In the genomic region with DNA sequence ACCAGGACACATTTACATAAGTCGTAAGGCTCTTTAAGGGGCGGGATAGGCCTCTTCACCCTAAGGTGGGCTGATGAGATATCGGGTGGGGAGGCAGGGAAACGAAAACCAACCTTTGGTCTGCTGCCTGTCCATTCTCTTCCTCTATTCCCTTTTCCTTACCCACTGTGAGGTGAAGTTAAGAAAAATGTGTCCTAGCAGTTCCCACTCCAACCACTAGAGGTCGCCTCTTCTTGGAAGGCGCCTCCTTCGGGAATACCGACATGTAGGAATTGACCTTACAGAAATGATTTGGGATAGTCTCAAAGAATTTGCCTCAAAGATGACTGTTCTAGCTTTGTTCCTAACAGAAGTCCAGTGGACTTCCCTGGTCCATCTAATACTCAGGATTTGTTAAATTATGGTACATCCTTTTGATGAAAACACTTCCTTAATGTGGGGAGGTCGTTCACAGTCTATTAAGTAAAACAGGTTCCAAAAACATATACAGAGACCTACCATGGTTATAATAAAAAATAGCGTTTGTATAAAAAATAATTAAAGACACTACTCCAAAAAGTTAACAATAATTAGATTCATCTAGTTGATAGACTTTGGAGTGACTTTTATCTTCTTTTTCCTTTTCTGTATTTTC, we compare ENCODE assay signal across 9 cellular contexts. TPM values are rescaled to one million over a fixed set of nuclear protein-coding genes. Genes with fewer than 3 reads are reported as not detected.
DNase-seq lines count a peak whose midpoint lies in the region; ATAC-seq and TF ChIP-seq lines count a peak whose summit lies in the region.
"Had no signal": no experiment of that assay in that cellular context is flagged by ENCODE, and none has a peak within 500 bp of the region (broad histone marks: within the 10 kb centered on the region; RNA-seq: fewer than 3 reads in every experiment).

No MANE protein-coding gene starts in this region.

- TF ChIP-seq POLR2A in esophagus muscularis mucosa (IDR thresholded peaks at IDR 0.05; ENCODE audit: low read depth), result no peak

- TF ChIP-seq EP300 in esophagus muscularis mucosa (IDR thresholded peaks at IDR 0.05), result no peak

- no peak for ATAC-seq in GM19035 (IDR thresholded peaks at IDR 0.05; ENCODE audit: unreplicated experiment)

- no peaks in the 10 kb centered on the region for H3K9me3 Mint-ChIP-seq in neural progenitor cell
- H3K9me3 Mint-ChIP-seq: activated naive CD8-positive, alpha-beta T cell treated with anti-CD3 and anti-CD28 coated beads, Interleukin-2, amount 10 ng/mL, durations not matched to agents 7 days and 5 days had no signal

- H3K4me3 ChIP-seq in esophagus muscularis mucosa (no peak overlapping the region), neural progenitor cell (no peak overlapping the region)

- peaks cover 5% of the 10 kb centered on the region for H3K27me3 Mint-ChIP-seq in neural progenitor cell (ENCODE audit: insufficient read depth, low read depth)
- H3K27me3 Mint-ChIP-seq: activated naive CD8-positive, alpha-beta T cell treated with anti-CD3 and anti-CD28 coated beads, Interleukin-2, amount 10 ng/mL, durations not matched to agents 7 days and 5 days had no signal

- H2AFZ ChIP-seq in neural progenitor cell (replicated peaks), result no peak overlapping the region

- H3K9ac ChIP-seq in neural progenitor cell, result no peak overlapping the region

- H3K36me3 ChIP-seq in esophagus muscularis mucosa (peaks cover 0 to 27% (median 0%) of the 10 kb centered on the region in 4 donors), neural progenitor cell (no peaks in the 10 kb centered on the region)

- H3K79me2 ChIP-seq in neural progenitor cell (ENCODE audit: low read depth), result no peaks in the 10 kb centered on the region

- H3K36me3 Mint-ChIP-seq in neural progenitor cell, result peaks cover 9% of the 10 kb centered on the region

- H3K4me3 Mint-ChIP-seq in neural progenitor cell, result no peak overlapping the region
- H3K4me3 Mint-ChIP-seq: activated naive CD8-positive, alpha-beta T cell treated with anti-CD3 and anti-CD28 coated beads, Interleukin-2, amount 10 ng/mL, durations not matched to agents 7 days and 5 days had no signal

- intact Hi-C loops in esophagus muscularis mucosa (cut with DNase I), result loop anchor here (10.0 kb wide), 1 partner anchor 520 kb away; no protein-coding TSS in a partner anchor

- no peak overlapping the region for H3K4me2 ChIP-seq in neural progenitor cell

- WGBS in esophagus muscularis mucosa, result 18% methylated on average over 10 of the region's 10 CpGs

- H3F3A ChIP-seq in neural progenitor cell (ENCODE audit: low read depth), result no peaks in the 10 kb centered on the region

- peaks cover 6% of the 10 kb centered on the region for H3K4me1 Mint-ChIP-seq in neural progenitor cell

- no peak overlapping the region for H3K27ac Mint-ChIP-seq in neural progenitor cell
- H3K27ac Mint-ChIP-seq: activated naive CD8-positive, alpha-beta T cell treated with anti-CD3 and anti-CD28 coated beads, Interleukin-2, amount 10 ng/mL, durations not matched to agents 7 days and 5 days had no signal

- H3K27me3 ChIP-seq in esophagus muscularis mucosa (no peaks in the 10 kb centered on the region), neural progenitor cell (no peaks in the 10 kb centered on the region)

- no peak overlapping the region for H3K27ac ChIP-seq in esophagus muscularis mucosa (replicated peaks in 1 of 4)
- H3K27ac ChIP-seq in neural progenitor cell, result no peak overlapping the region

- H3K9me3 ChIP-seq in esophagus muscularis mucosa, result no peaks in the 10 kb centered on the region
- no peaks in the 10 kb centered on the region for H3K9me3 ChIP-seq in neural progenitor cell (ENCODE audit: low read depth)

- H3K4me1 ChIP-seq in esophagus muscularis mucosa (peaks cover 0 to 6% (median 0%) of the 10 kb centered on the region in 4 donors), neural progenitor cell (no peaks in the 10 kb centered on the region)

- H4K20me1 ChIP-seq in neural progenitor cell (ENCODE audit: low read depth), result no peaks in the 10 kb centered on the region

- TF ChIP-seq CTCF in esophagus muscularis mucosa (IDR thresholded peaks at IDR 0.05) (peak in 2 of 3 experiments; percentile 91 to 96), neural progenitor cell (IDR thresholded peaks at IDR 0.05) (peak; percentile 99)

- peak; percentile 76 for DNase-seq in NCI-H2196 (lab: John Stamatoyannopoulos, UW; ENCODE audit: unreplicated experiment)
- DNase-seq in NCI-H2196 treated with DMSO at 0.1 percent for 48 hours (lab: John Stamatoyannopoulos, UW; ENCODE audit: unreplicated experiment), result no peak
- DNase-seq in HS-27A (ENCODE audit: low read depth), result peak; percentile 76
- DNase-seq in RKO (ENCODE audit: low spot score), result peak; percentile 68
- no peak for DNase-seq in esophagus muscularis mucosa (ENCODE audit: extremely low spot score)
- DNase-seq in neural progenitor cell (ENCODE audit: low spot score), result peak; percentile 75
- no peak for DNase-seq in SKM-1 treated with dmso at 0.1 percent for 144 hours (lab: John Stamatoyannopoulos, UW; ENCODE audit: unreplicated experiment)
- DNase-seq: activated naive CD8-positive, alpha-beta T cell treated with anti-CD3 and anti-CD28 coated beads, Interleukin-2, amount 10 ng/mL, durations not matched to agents 7 days and 5 days had no signal

RNA-seq across cellular contexts. Expression of a gene that starts 14.1 kb away (rescaled TPM):
- 1 to 10 TPM; 2.5 to 6.1 (median 4.1) TPM for total RNA-seq in esophagus muscularis mucosa
- total RNA-seq in neural progenitor cell (ENCODE audit: low replicate concordance), result 1.3 and 5.8 TPM in 2 replicates

RNA-seq across cellular contexts. Expression of a gene that starts 58.4 kb away (rescaled TPM):
- total RNA-seq in esophagus muscularis mucosa, result 100 to 1,000 TPM in 1 of 4 donors, 10 to 100 TPM in 3; 70.2 to 108 (median 80.7) TPM
- total RNA-seq in neural progenitor cell (ENCODE audit: low replicate concordance), result 85.5 and 128 TPM in 2 replicates

Comparison
In these comparisons a context has a peak if more than half of its experiments do, and no peak if none do; other contexts are left out.
1. DNase-seq: peak in NCI-H2196 (single experiment), HS-27A (single experiment), RKO (single experiment) and neural progenitor cell (single experiment); none in NCI-H2196 treated with DMSO at 0.1 percent for 48 hours (single experiment), esophagus muscularis mucosa (single experiment) and SKM-1 treated with dmso at 0.1 percent for 144 hours (single experiment).